Comparison of ENCODE assay signal across 19 cellular contexts in genomic region chr9:134495881-134496412, GRCh38.
"Had no signal": no experiment of that assay in that cellular context is flagged by ENCODE, and none has a peak within 500 bp of the region (broad histone marks: within the 10 kb centered on the region; RNA-seq: fewer than 3 reads in every experiment).

No MANE protein-coding gene starts in this region.

- H3K36me3 ChIP-seq: ascending aorta, left ventricle myocardium inferior, SJSA1, tibial nerve had no signal

- H3K9me3 ChIP-seq: ascending aorta, left ventricle myocardium inferior, SJSA1, tibial nerve had no signal

- DNase-seq: activated CD4-positive, alpha-beta T cell treated with anti-CD3 and anti-CD28 coated beads, Interleukin-2, amount 10 ng/mL, durations not matched to agents 24 days and 14 days; activated CD4-positive, CD25-positive, alpha-beta regulatory T cell; activated CD8-positive, alpha-beta memory T cell treated with anti-CD3 and anti-CD28 coated beads, Interleukin-2, amount 50 U/mL, for 4 hours; activated CD8-positive, alpha-beta T cell treated with anti-CD3 and anti-CD28 coated beads, Interleukin-2, amount 10 ng/mL, durations not matched to agents 7 days and 5 days; activated gamma-delta T cell treated with Interleukin-2 at 50 U/mL for 16 hours; erythroblast; hypothalamus; left ventricle myocardium inferior; mesendoderm; nephron progenitor cell; stimulated activated CD4-positive, alpha-beta T cell treated with anti-CD3 and anti-CD28 coated beads, Interleukin-15, amount 100 ng/mL, for 24 hours; stimulated activated CD4-positive, alpha-beta T cell treated with anti-CD3 and anti-CD28 coated beads, Interleukin-4, amount 100 ng/mL, for 1 hour; stimulated activated naive CD4-positive, alpha-beta T cell treated with Interleukin-2 at 50 U/mL for 16 hours; substantia nigra had no signal

- H3K27me3 ChIP-seq: ascending aorta, SJSA1 had no signal

- H3K4me3 ChIP-seq: ascending aorta, left ventricle myocardium inferior, SJSA1, tibial nerve had no signal

- H3K4me1 ChIP-seq: ascending aorta had no signal

- H3K36me3 Mint-ChIP-seq: activated naive CD8-positive, alpha-beta T cell had no signal

- H3K4me1 Mint-ChIP-seq: activated CD4-positive, alpha-beta T cell treated with anti-CD3 and anti-CD28 coated beads, Interleukin-2, amount 10 ng/mL, durations not matched to agents 24 days and 14 days had no signal

- FAIRE-seq: kidney had no signal

- H3K4me3 Mint-ChIP-seq: activated CD4-positive, alpha-beta T cell treated with anti-CD3 and anti-CD28 coated beads, Interleukin-2, amount 10 ng/mL, durations not matched to agents 24 days and 14 days; activated CD8-positive, alpha-beta T cell treated with anti-CD3 and anti-CD28 coated beads, Interleukin-2, amount 10 ng/mL, durations not matched to agents 7 days and 5 days; activated naive CD8-positive, alpha-beta T cell; nephron progenitor cell had no signal

- ATAC-seq: activated CD8-positive, alpha-beta T cell treated with anti-CD3 and anti-CD28 coated beads, Interleukin-2, amount 10 ng/mL, durations not matched to agents 7 days and 5 days had no signal

- H3K27ac Mint-ChIP-seq: activated CD4-positive, alpha-beta T cell treated with anti-CD3 and anti-CD28 coated beads, Interleukin-2, amount 10 ng/mL, durations not matched to agents 24 days and 14 days; activated CD8-positive, alpha-beta T cell treated with anti-CD3 and anti-CD28 coated beads, Interleukin-2, amount 10 ng/mL, durations not matched to agents 7 days and 5 days; activated naive CD8-positive, alpha-beta T cell had no signal

- H3K9me3 Mint-ChIP-seq: activated CD4-positive, alpha-beta T cell treated with anti-CD3 and anti-CD28 coated beads, Interleukin-2, amount 10 ng/mL, durations not matched to agents 24 days and 14 days had no signal

- H3K27ac ChIP-seq: ascending aorta, left ventricle myocardium inferior, tibial nerve had no signal
